9 cellular contexts compared by ENCODE assay signal in the genomic region with DNA sequence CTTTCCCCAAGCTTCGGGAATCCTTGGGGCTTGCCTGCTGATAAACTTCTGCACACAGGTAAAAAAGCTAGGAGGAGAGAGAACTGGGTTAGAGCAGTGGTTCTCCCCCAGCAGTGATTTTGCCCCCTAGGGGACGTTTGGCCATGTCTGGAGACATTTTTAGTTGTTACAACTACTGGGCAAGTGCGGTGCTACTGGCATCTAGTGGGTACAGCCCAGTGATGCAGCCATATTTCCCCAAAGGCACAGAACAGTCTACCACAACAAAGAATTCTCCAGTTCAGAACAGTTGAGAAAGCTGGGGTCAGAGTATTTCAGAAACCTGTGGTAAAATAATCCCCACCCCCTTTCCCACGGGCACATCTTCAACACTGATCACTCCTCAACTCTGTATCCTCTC. TPM values are rescaled to one million over a fixed set of nuclear protein-coding genes. Genes with fewer than 3 reads are reported as not detected.
DNase-seq lines count a peak whose midpoint lies in the region; ATAC-seq and TF ChIP-seq lines count a peak whose summit lies in the region.
"Had no signal": no experiment of that assay in that cellular context is flagged by ENCODE, and none has a peak within 500 bp of the region (broad histone marks: within the 10 kb centered on the region; RNA-seq: fewer than 3 reads in every experiment).

No MANE protein-coding gene starts in this region.

- H3K27me3 ChIP-seq in neutrophil = no peaks in the 10 kb centered on the region

- peak overlapping the region; percentile 72 to 75 for H3K4me3 ChIP-seq in neutrophil (ENCODE audit: low read depth in 1 of 2, low read length in 1 of 2)

- TF ChIP-seq CTCF in neutrophil (IDR thresholded peaks at IDR 0.05) = no peak

- peaks cover 31% of the 10 kb centered on the region for H3K4me1 Mint-ChIP-seq in activated T-helper 17 cell treated with anti-CD3 and anti-CD28 coated beads, Interleukin-2, amount 50 U/mL, for 72 hours
- H3K4me1 Mint-ChIP-seq: nephron had no signal

- H3K27ac Mint-ChIP-seq in activated T-helper 17 cell treated with anti-CD3 and anti-CD28 coated beads, Interleukin-2, amount 50 U/mL, for 72 hours = peak overlapping the region; percentile 15
- H3K27ac Mint-ChIP-seq: nephron had no signal

- ATAC-seq in activated T-helper 17 cell treated with anti-CD3 and anti-CD28 coated beads, Interleukin-2, amount 50 U/mL, for 72 hours (replicated peaks) = peak; percentile 56
- ATAC-seq in GM21825 (IDR thresholded peaks at IDR 0.05; ENCODE audit: unreplicated experiment) = no peak

- peaks cover 8% of the 10 kb centered on the region for H3K9me3 Mint-ChIP-seq in activated T-helper 17 cell treated with anti-CD3 and anti-CD28 coated beads, Interleukin-2, amount 50 U/mL, for 72 hours
- H3K9me3 Mint-ChIP-seq: nephron had no signal

- peaks cover 29% of the 10 kb centered on the region for H3K36me3 Mint-ChIP-seq in activated T-helper 17 cell treated with anti-CD3 and anti-CD28 coated beads, Interleukin-2, amount 50 U/mL, for 72 hours (ENCODE audit: low read depth)

- peaks cover 52% of the 10 kb centered on the region for H3K36me3 ChIP-seq in neutrophil

- H3K9me3 ChIP-seq in neutrophil = no peaks in the 10 kb centered on the region

- DNase-seq in DMS 273 (lab: John Stamatoyannopoulos, UW; ENCODE audit: unreplicated experiment) (peak; percentile 71), DMS 273 treated with DMSO at 0.1 percent for 48 hours (lab: John Stamatoyannopoulos, UW) (no peak), MV-4-11 (lab: John Stamatoyannopoulos, UW) (peak; percentile 44), globus pallidus (ENCODE audit: low spot score) (no peak)
- no peak for DNase-seq in activated CD4-positive, CD25-positive, alpha-beta regulatory T cell (lab: John Stamatoyannopoulos, UW)

- H3K27ac ChIP-seq in neutrophil = peak overlapping the region; percentile 52

- H3K4me3 Mint-ChIP-seq in activated T-helper 17 cell treated with anti-CD3 and anti-CD28 coated beads, Interleukin-2, amount 50 U/mL, for 72 hours = no peak overlapping the region
- H3K4me3 Mint-ChIP-seq: nephron had no signal

- H3K4me1 ChIP-seq in neutrophil (ENCODE audit: control insufficient read depth in 1 of 2, insufficient read depth in 1 of 2, low read depth in 1 of 2, low read length in 1 of 2) = peaks cover 36% of the 10 kb centered on the region in 2 experiments

- no peaks in the 10 kb centered on the region for H3K27me3 Mint-ChIP-seq in activated T-helper 17 cell treated with anti-CD3 and anti-CD28 coated beads, Interleukin-2, amount 50 U/mL, for 72 hours

RNA-seq across cellular contexts. Expression of gene LRRC71, which starts 41.3 kb away (rescaled TPM):
- not detected for total RNA-seq in activated T-helper 17 cell treated with anti-CD3 and anti-CD28 coated beads, Interleukin-2, amount 50 U/mL, for 72 hours

Comparison
In these comparisons a context has a peak if more than half of its experiments do, and no peak if none do; other contexts are left out.
1. DNase-seq: peak in DMS 273 (single experiment) and MV-4-11 (single experiment); none in DMS 273 treated with DMSO at 0.1 percent for 48 hours (single experiment), globus pallidus (single experiment) and activated CD4-positive, CD25-positive, alpha-beta regulatory T cell (0 of 4).